Comparison of ENCODE assay signal across 21 cellular contexts in genomic region chr2:178263159-178263860, GRCh38.
"Had no signal": no experiment of that assay in that cellular context is flagged by ENCODE, and none has a peak within 500 bp of the region (broad histone marks: within the 10 kb centered on the region; RNA-seq: fewer than 3 reads in every experiment).

No MANE protein-coding gene starts in this region.

- H3K4me3 Mint-ChIP-seq: activated B cell treated with CpG ODN at 0.5 μM for 24 hours; activated CD8-positive, alpha-beta T cell treated with anti-CD3 and anti-CD28 coated beads for 36 hours; activated naive CD4-positive, alpha-beta T cell treated with anti-CD3 and anti-CD28 coated beads, Interleukin-2, amount 50 U/mL, for 24 hours; activated naive CD8-positive, alpha-beta T cell treated with anti-CD3 and anti-CD28 coated beads, Interleukin-2, amount 50 U/mL, for 24 hours; activated T-cell treated with anti-CD3 and anti-CD28 coated beads, Interleukin-2, amount 50 U/mL, for 4 hours; activated T-helper 17 cell treated with anti-CD3 and anti-CD28 coated beads, Interleukin-2, amount 50 U/mL, for 72 hours; central memory CD8-positive, alpha-beta T cell; memory B cell; naive thymus-derived CD8-positive, alpha-beta T cell; neural progenitor cell; stimulated activated naive CD8-positive, alpha-beta T cell treated with anti-CD3 and anti-CD28 coated beads, Interleukin-15, Interleukin-2, amounts not matched to agents 100 ng/mL and 50 ng/mL, for 24 hours had no signal

- ATAC-seq: activated CD8-positive, alpha-beta T cell treated with anti-CD3 and anti-CD28 coated beads for 36 hours; activated naive CD8-positive, alpha-beta T cell treated with anti-CD3 and anti-CD28 coated beads, Interleukin-2, amount 50 U/mL, for 24 hours; activated T-cell treated with anti-CD3 and anti-CD28 coated beads, Interleukin-2, amount 50 U/mL, for 4 hours; activated T-helper 17 cell treated with anti-CD3 and anti-CD28 coated beads, Interleukin-2, amount 50 U/mL, for 72 hours; naive thymus-derived CD8-positive, alpha-beta T cell; right cardiac atrium had no signal

- H3K27ac Mint-ChIP-seq: activated B cell treated with CpG ODN at 0.5 μM for 24 hours; activated CD8-positive, alpha-beta T cell treated with anti-CD3 and anti-CD28 coated beads for 36 hours; activated naive CD4-positive, alpha-beta T cell treated with anti-CD3 and anti-CD28 coated beads, Interleukin-2, amount 50 U/mL, for 24 hours; activated naive CD8-positive, alpha-beta T cell treated with anti-CD3 and anti-CD28 coated beads, Interleukin-2, amount 50 U/mL, for 24 hours; activated T-helper 17 cell treated with anti-CD3 and anti-CD28 coated beads, Interleukin-2, amount 50 U/mL, for 72 hours; memory B cell; naive thymus-derived CD8-positive, alpha-beta T cell; neural progenitor cell; stimulated activated naive CD8-positive, alpha-beta T cell treated with anti-CD3 and anti-CD28 coated beads, Interleukin-15, Interleukin-2, amounts not matched to agents 100 ng/mL and 50 ng/mL, for 24 hours had no signal

- H3K9me3 Mint-ChIP-seq: activated B cell treated with CpG ODN at 0.5 μM for 24 hours; activated CD8-positive, alpha-beta T cell treated with anti-CD3 and anti-CD28 coated beads for 36 hours; activated naive CD4-positive, alpha-beta T cell treated with anti-CD3 and anti-CD28 coated beads, Interleukin-2, amount 50 U/mL, for 24 hours; activated naive CD8-positive, alpha-beta T cell treated with anti-CD3 and anti-CD28 coated beads, Interleukin-2, amount 50 U/mL, for 24 hours; activated T-cell treated with anti-CD3 and anti-CD28 coated beads, Interleukin-2, amount 50 U/mL, for 4 hours; activated T-helper 17 cell treated with anti-CD3 and anti-CD28 coated beads, Interleukin-2, amount 50 U/mL, for 72 hours; central memory CD8-positive, alpha-beta T cell; memory B cell; naive thymus-derived CD8-positive, alpha-beta T cell; neural progenitor cell; stimulated activated naive CD8-positive, alpha-beta T cell treated with anti-CD3 and anti-CD28 coated beads, Interleukin-15, Interleukin-2, amounts not matched to agents 100 ng/mL and 50 ng/mL, for 24 hours had no signal

- H3K36me3 Mint-ChIP-seq: activated naive CD4-positive, alpha-beta T cell treated with anti-CD3 and anti-CD28 coated beads, Interleukin-2, amount 50 U/mL, for 24 hours; memory B cell; naive thymus-derived CD8-positive, alpha-beta T cell; neural progenitor cell had no signal

- DNase-seq: activated B cell treated with CpG ODN at 0.5 μM for 24 hours; activated CD4-positive, alpha-beta T cell treated with anti-CD3 and anti-CD28 coated beads, Interleukin-2, amount 50 U/mL, for 1 hour; activated CD8-positive, alpha-beta T cell treated with anti-CD3 and anti-CD28 coated beads for 36 hours; activated gamma-delta T cell treated with Interleukin-2 at 50 U/mL for 16 hours; activated naive CD8-positive, alpha-beta T cell treated with anti-CD3 and anti-CD28 coated beads, Interleukin-2, amount 50 U/mL, for 24 hours; activated T-cell treated with anti-CD3 and anti-CD28 coated beads, Interleukin-2, amount 50 U/mL, for 4 hours; effector CD8-positive, alpha-beta T cell; glutamatergic neuron; midbrain; naive thymus-derived CD8-positive, alpha-beta T cell; occipital lobe; right cardiac atrium; stimulated activated CD4-positive, alpha-beta T cell treated with anti-CD3 and anti-CD28 coated beads, Interleukin-12 subunit alpha, Interleukin-12 subunit beta, amount 100 ng/mL, for 4 hours; stimulated activated CD4-positive, alpha-beta T cell treated with anti-CD3 and anti-CD28 coated beads, Interleukin-4, amount 100 ng/mL, for 1 hour; uterus had no signal

- H3K4me1 Mint-ChIP-seq: activated B cell treated with CpG ODN at 0.5 μM for 24 hours; activated naive CD4-positive, alpha-beta T cell treated with anti-CD3 and anti-CD28 coated beads, Interleukin-2, amount 50 U/mL, for 24 hours; activated naive CD8-positive, alpha-beta T cell treated with anti-CD3 and anti-CD28 coated beads, Interleukin-2, amount 50 U/mL, for 24 hours; activated T-helper 17 cell treated with anti-CD3 and anti-CD28 coated beads, Interleukin-2, amount 50 U/mL, for 72 hours; central memory CD8-positive, alpha-beta T cell; memory B cell; naive thymus-derived CD8-positive, alpha-beta T cell had no signal
